In genomic region chr10:132537713-132538020, GRCh38 we compare ENCODE assay signal across 8 cellular contexts. TPM values are rescaled to one million over a fixed set of nuclear protein-coding genes. Genes with fewer than 3 reads are reported as not detected.
DNase-seq lines count a peak whose midpoint lies in the region; ATAC-seq and TF ChIP-seq lines count a peak whose summit lies in the region.

INPP5A (plus strand) TSS chr10:132537787; CDS start chr10:132538097, 310 bp downstream.

- ATAC-seq in HG02623 (IDR thresholded peaks at IDR 0.05; ENCODE audit: unreplicated experiment) (peak; percentile 0), HG03025 (IDR thresholded peaks at IDR 0.05; ENCODE audit: low FRiP score, unreplicated experiment) (no peak), HG02678 (IDR thresholded peaks at IDR 0.05; ENCODE audit: unreplicated experiment) (no peak)

- H3K27ac ChIP-seq in iPS DF 6.9 (ENCODE audit: low read length) (no peak within 1 kb of the TSS), smooth muscle cell (ENCODE audit: low read depth) (peak within 1 kb of the TSS; percentile 83)

- peaks cover 48% of the 10 kb centered on the region for H3K4me1 Mint-ChIP-seq in activated naive CD8-positive, alpha-beta T cell treated with anti-CD3 and anti-CD28 coated beads for 36 hours

- no CpG with 5 or more reads among the region's 53 CpGs for WGBS in iPS DF 6.9 (ENCODE audit: insufficient coverage, insufficient read length)
- WGBS in smooth muscle cell (ENCODE audit: low lambda C conversion rate) = 2% methylated on average over 11 of the region's 53 CpGs

- H3K27ac Mint-ChIP-seq in activated naive CD8-positive, alpha-beta T cell treated with anti-CD3 and anti-CD28 coated beads for 36 hours = peak within 1 kb of the TSS; percentile 81

- H3K27me3 Mint-ChIP-seq in activated naive CD8-positive, alpha-beta T cell treated with anti-CD3 and anti-CD28 coated beads for 36 hours = no peaks in the 10 kb centered on the region

- H3K79me2 ChIP-seq in smooth muscle cell (ENCODE audit: low read depth) = peaks cover 40% of the 10 kb centered on the region

- H4K20me1 ChIP-seq in smooth muscle cell (ENCODE audit: low read depth) = peaks cover 46% of the 10 kb centered on the region

- H3K9ac ChIP-seq in smooth muscle cell (ENCODE audit: low read depth) = peak within 1 kb of the TSS; percentile 84

- H3K4me1 ChIP-seq in iPS DF 6.9 (ENCODE audit: control insufficient read depth, insufficient read depth, low read length) (peaks cover 1% of the 10 kb centered on the region; the same call in 1 of the 2 replicates), smooth muscle cell (ENCODE audit: low read depth) (peaks cover 41% of the 10 kb centered on the region)

- H3K9me3 Mint-ChIP-seq in activated naive CD8-positive, alpha-beta T cell treated with anti-CD3 and anti-CD28 coated beads for 36 hours = no peaks in the 10 kb centered on the region

- no peaks in the 10 kb centered on the region for H3K36me3 Mint-ChIP-seq in activated naive CD8-positive, alpha-beta T cell treated with anti-CD3 and anti-CD28 coated beads for 36 hours

- H3K36me3 ChIP-seq in iPS DF 6.9 (ENCODE audit: control insufficient read depth, insufficient read depth, low read length) = no peaks in the 10 kb centered on the region
- H3K36me3 ChIP-seq in smooth muscle cell (ENCODE audit: low read depth) = no peaks in the 10 kb centered on the region

- peak within 1 kb of the TSS; percentile 68 for H3K4me3 ChIP-seq in iPS DF 6.9 (ENCODE audit: low read length)
- peak within 1 kb of the TSS; percentile 80 for H3K4me3 ChIP-seq in smooth muscle cell

- H2AFZ ChIP-seq in smooth muscle cell (ENCODE audit: low read depth) = peak within 1 kb of the TSS; percentile 57

- no peak for DNase-seq in activated naive CD8-positive, alpha-beta T cell treated with anti-CD3 and anti-CD28 coated beads for 36 hours
- DNase-seq in iPS DF 6.9 (ENCODE audit: low read depth, low spot score) (no peak), smooth muscle cell (lab: John Stamatoyannopoulos, UW; ENCODE audit: unreplicated experiment) (no peak), KG1 (lab: John Stamatoyannopoulos, UW) (no peak), amygdala (lab: John Stamatoyannopoulos, UW) (no peak)

- H3F3A ChIP-seq in smooth muscle cell (ENCODE audit: low read depth) = peaks cover 21% of the 10 kb centered on the region

- H3K27me3 ChIP-seq in iPS DF 6.9 (ENCODE audit: control insufficient read depth, insufficient read depth, low read length) (no peaks in the 10 kb centered on the region), smooth muscle cell (ENCODE audit: low read depth) (no peaks in the 10 kb centered on the region)

- H3K9me3 ChIP-seq in iPS DF 6.9 (ENCODE audit: control insufficient read depth, insufficient read depth, low read length) (no peaks in the 10 kb centered on the region), smooth muscle cell (replicated peaks; ENCODE audit: low read depth) (no peaks in the 10 kb centered on the region)

- H3K4me2 ChIP-seq in smooth muscle cell = peak within 1 kb of the TSS; percentile 99

- TF ChIP-seq CTCF in smooth muscle cell (IDR thresholded peaks at IDR 0.05; ENCODE audit: borderline replicate concordance, insufficient read depth, poor library complexity, severe bottlenecking) = no peak

- peak within 1 kb of the TSS; percentile 90 for H3K4me3 Mint-ChIP-seq in activated naive CD8-positive, alpha-beta T cell treated with anti-CD3 and anti-CD28 coated beads for 36 hours

RNA-seq across cellular contexts. Expression of gene INPP5A, which starts in this region (rescaled TPM):
- 1 to 10 TPM; 6.1 to 7.4 TPM for total RNA-seq in activated naive CD8-positive, alpha-beta T cell treated with anti-CD3 and anti-CD28 coated beads for 36 hours
- total RNA-seq in smooth muscle cell = 48.0 and 65.9 TPM in 2 replicates
- 49.1 and 55.9 TPM in 2 replicates for polyA plus RNA-seq in smooth muscle cell
